In genomic region chr22:24431309-24432034, GRCh38 we compare ENCODE assay signal across 1 cellular context.
TF ChIP-seq lines count a peak whose summit lies in the region.

No MANE protein-coding gene starts in this region.

TF ChIP-seq in GM23338, 12 proteins besides CTCF, POLR2A, EP300 and RAD21 (continued from another document):
- TF ChIP-seq ZNF462 (CRISPR knock-in tag; IDR thresholded peaks at IDR 0.05) (no peak), ZNF331 (CRISPR knock-in tag; IDR thresholded peaks at IDR 0.05; ENCODE audit: low read depth) (no peak), EZH2 (IDR thresholded peaks at IDR 0.05; ENCODE audit: low read depth, unreplicated experiment) (no peak), CREB1 (CRISPR knock-in tag; IDR thresholded peaks at IDR 0.05; ENCODE audit: low read depth) (no peak), JUNB (IDR thresholded peaks at IDR 0.05; ENCODE audit: unreplicated experiment) (no peak), ZNF114 (CRISPR knock-in tag; IDR thresholded peaks at IDR 0.05) (no peak), NANOG (IDR thresholded peaks at IDR 0.05; ENCODE audit: borderline replicate concordance) (no peak), POLR2AphosphoS5 (IDR thresholded peaks at IDR 0.05; ENCODE audit: low read depth) (no peak), EZH2phosphoT487 (IDR thresholded peaks at IDR 0.05; ENCODE audit: unreplicated experiment) (no peak), STAT1 (IDR thresholded peaks at IDR 0.05; ENCODE audit: unreplicated experiment) (no peak), REST (IDR thresholded peaks at IDR 0.05; ENCODE audit: unreplicated experiment) (no peak)
